15 cellular contexts compared by ENCODE assay signal in genomic region chr18:70158992-70159717, GRCh38. TPM values are rescaled to one million over a fixed set of nuclear protein-coding genes. Genes with fewer than 3 reads are reported as not detected.
DNase-seq lines count a peak whose midpoint lies in the region; ATAC-seq and TF ChIP-seq lines count a peak whose summit lies in the region.
"Had no signal": no experiment of that assay in that cellular context is flagged by ENCODE, and none has a peak within 500 bp of the region (broad histone marks: within the 10 kb centered on the region; RNA-seq: fewer than 3 reads in every experiment).

No MANE protein-coding gene starts in this region.

- H3K4me3 ChIP-seq in Karpas-422 (ENCODE audit: low read length) = no peak overlapping the region
- H3K4me3 ChIP-seq in naive thymus-derived CD4-positive, alpha-beta T cell (ENCODE audit: low read length) = no peak overlapping the region
- H3K4me3 ChIP-seq: colonic mucosa, PC-9 had no signal

- TF ChIP-seq CTCF in GM10248 (IDR thresholded peaks at IDR 0.05; ENCODE audit: control extremely low read depth, extremely low read depth, low read depth, missing control alignments) = no peak

- H3K27me3 ChIP-seq in Karpas-422 (ENCODE audit: low read length) = no peaks in the 10 kb centered on the region
- H3K27me3 ChIP-seq in naive thymus-derived CD4-positive, alpha-beta T cell (ENCODE audit: control insufficient read depth in 2 of 2, insufficient read depth in 2 of 2, low read length in 2 of 2) = no peaks in the 10 kb centered on the region
- H3K27me3 ChIP-seq: colonic mucosa had no signal

- H3K27ac Mint-ChIP-seq in naive thymus-derived CD4-positive, alpha-beta T cell = no peak overlapping the region
- H3K27ac Mint-ChIP-seq: activated CD8-positive, alpha-beta T cell treated with anti-CD3 and anti-CD28 coated beads for 36 hours; activated naive CD8-positive, alpha-beta T cell treated with anti-CD3 and anti-CD28 coated beads, Interleukin-2, amount 10 ng/mL, durations not matched to agents 7 days and 5 days; CD8-positive, alpha-beta memory T cell; T-helper 1 cell treated with Interleukin-12 subunit alpha and Interleukin-12 subunit beta and Interleukin-4 antibody, amounts not matched to agents 30 μg/mL and 1 μg/mL, for 36 hours had no signal

- no peak overlapping the region for H3K9ac ChIP-seq in Karpas-422 (ENCODE audit: low read length)

- peaks cover 8 to 29% (median 16%) of the 10 kb centered on the region in 7 donors for H3K4me1 Mint-ChIP-seq in naive thymus-derived CD4-positive, alpha-beta T cell

- peaks cover 15% of the 10 kb centered on the region for H3K4me1 ChIP-seq in Karpas-422 (ENCODE audit: low read length)
- no peaks in the 10 kb centered on the region for H3K4me1 ChIP-seq in naive thymus-derived CD4-positive, alpha-beta T cell (ENCODE audit: control insufficient read depth in 2 of 2, insufficient read depth in 2 of 2, low read length in 2 of 2)
- H3K4me1 ChIP-seq: colonic mucosa had no signal

- POLR2A ChIA-PET in GM10248 (lab: Yijun Ruan, JAX) = no interaction called here
- POLR2A ChIA-PET in naive thymus-derived CD4-positive, alpha-beta T cell (lab: Charles Lee) = no interaction called here

- peaks cover 0 to 10% (median 0%) of the 10 kb centered on the region in 11 donors for H3K9me3 Mint-ChIP-seq in naive thymus-derived CD4-positive, alpha-beta T cell
- H3K9me3 Mint-ChIP-seq: CD8-positive, alpha-beta memory T cell had no signal

- peaks cover 51% of the 10 kb centered on the region for H3K79me2 ChIP-seq in Karpas-422 (ENCODE audit: low read length)

- intact Hi-C loops in naive thymus-derived CD4-positive, alpha-beta T cell (cut with micrococcal nuclease) = no loop called here

- ATAC-seq in GM18909 (IDR thresholded peaks at IDR 0.05; ENCODE audit: poor library complexity, unreplicated experiment) (peak; percentile 95), GM21529 (IDR thresholded peaks at IDR 0.05; ENCODE audit: unreplicated experiment) (peak; percentile 94), HG03045 (IDR thresholded peaks at IDR 0.05; ENCODE audit: unreplicated experiment) (peak; percentile 90)
- ATAC-seq in naive thymus-derived CD4-positive, alpha-beta T cell = no peak
- ATAC-seq: activated CD8-positive, alpha-beta T cell treated with anti-CD3 and anti-CD28 coated beads for 36 hours had no signal

- H3K9me2 ChIP-seq in Karpas-422 (replicated peaks; ENCODE audit: insufficient read depth, low read length) = 0 out of 2 replicates have a peak, but pooled peaks cover 8% of the 10 kb centered on the region

- no peak for DNase-seq in Karpas-422
- no peak for DNase-seq in NCI-H2029 treated with DMSO at 0.1 percent for 48 hours (lab: John Stamatoyannopoulos, UW)
- DNase-seq in GM10248 (ENCODE audit: extremely low spot score) = no peak
- DNase-seq in NCI-H748 treated with DMSO at 0.1 percent for 48 hours (lab: John Stamatoyannopoulos, UW) = no peak
- DNase-seq in naive thymus-derived CD4-positive, alpha-beta T cell = no peak
- DNase-seq: activated CD8-positive, alpha-beta T cell treated with anti-CD3 and anti-CD28 coated beads for 36 hours; activated naive CD8-positive, alpha-beta T cell treated with anti-CD3 and anti-CD28 coated beads, Interleukin-2, amount 10 ng/mL, durations not matched to agents 7 days and 5 days; CD8-positive, alpha-beta memory T cell; colonic mucosa; NCI-H1417; PC-9 had no signal

- H3K4me2 ChIP-seq in Karpas-422 (ENCODE audit: low read depth, low read length, poor library complexity, severe bottlenecking) = no peak overlapping the region
- H3K4me2 ChIP-seq: PC-9 had no signal

- peaks cover 22% of the 10 kb centered on the region for H3K36me3 ChIP-seq in Karpas-422 (ENCODE audit: insufficient read depth, low read length)
- H3K36me3 ChIP-seq in naive thymus-derived CD4-positive, alpha-beta T cell (ENCODE audit: control insufficient read depth in 2 of 3, insufficient read depth in 3 of 3, low read length in 3 of 3) = peaks cover 0 to 13% (median 0%) of the 10 kb centered on the region in 3 experiments
- H3K36me3 ChIP-seq: colonic mucosa had no signal

- H3K9me3 ChIP-seq in Karpas-422 (ENCODE audit: low read length) = no peaks in the 10 kb centered on the region; the same call in 1 of the 2 replicates
- H3K9me3 ChIP-seq in naive thymus-derived CD4-positive, alpha-beta T cell (ENCODE audit: control insufficient read depth in 2 of 3, low read length in 3 of 3) = no peaks in the 10 kb centered on the region
- H3K9me3 ChIP-seq: colonic mucosa had no signal

- H3K36me3 Mint-ChIP-seq in naive thymus-derived CD4-positive, alpha-beta T cell = peaks cover 21 to 90% (median 77%) of the 10 kb centered on the region in 5 donors

- no peak overlapping the region for H2AFZ ChIP-seq in Karpas-422 (ENCODE audit: low read length)
- H2AFZ ChIP-seq: PC-9 had no signal

- H3K4me3 Mint-ChIP-seq in naive thymus-derived CD4-positive, alpha-beta T cell = no peak overlapping the region
- H3K4me3 Mint-ChIP-seq: activated CD8-positive, alpha-beta T cell treated with anti-CD3 and anti-CD28 coated beads for 36 hours; activated naive CD8-positive, alpha-beta T cell treated with anti-CD3 and anti-CD28 coated beads, Interleukin-2, amount 10 ng/mL, durations not matched to agents 7 days and 5 days; CD8-positive, alpha-beta memory T cell; T-helper 1 cell treated with Interleukin-12 subunit alpha and Interleukin-12 subunit beta and Interleukin-4 antibody, amounts not matched to agents 30 μg/mL and 1 μg/mL, for 36 hours had no signal

- no peaks in the 10 kb centered on the region for H4K20me1 ChIP-seq in Karpas-422 (ENCODE audit: insufficient read depth, low read depth, low read length)

- CTCF ChIA-PET in GM10248 (lab: Yijun Ruan, JAX) = interaction anchor here (1.9 to 2.3 kb wide), 3 partner anchors 9 to 275 kb away, joined by 5 to 8 read pairs (median 7); no protein-coding TSS in a partner anchor
- CTCF ChIA-PET in naive thymus-derived CD4-positive, alpha-beta T cell (lab: Charles Lee) = no interaction called here

- peak overlapping the region; percentile 3; the same call in 1 of the 2 replicates for H3K27ac ChIP-seq in Karpas-422 (ENCODE audit: low read length)
- H3K27ac ChIP-seq in naive thymus-derived CD4-positive, alpha-beta T cell (ENCODE audit: low read depth, low read length) = no peak overlapping the region
- H3K27ac ChIP-seq: colonic mucosa, PC-9 had no signal

- no peaks in the 10 kb centered on the region for H3K27me3 Mint-ChIP-seq in naive thymus-derived CD4-positive, alpha-beta T cell
- H3K27me3 Mint-ChIP-seq: activated CD8-positive, alpha-beta T cell treated with anti-CD3 and anti-CD28 coated beads for 36 hours; activated naive CD8-positive, alpha-beta T cell treated with anti-CD3 and anti-CD28 coated beads, Interleukin-2, amount 10 ng/mL, durations not matched to agents 7 days and 5 days; CD8-positive, alpha-beta memory T cell had no signal

RNA-seq across cellular contexts. Expression of gene RTTN, which starts 46.3 kb away (rescaled TPM):
- total RNA-seq in Karpas-422 (2014; rRNA removed; shearing (Covaris generic); ENCODE audit: low replicate concordance) = 36.4 and 57.4 TPM in 2 replicates
- total RNA-seq in naive thymus-derived CD4-positive, alpha-beta T cell = 10 to 100 TPM; 26.8 to 33.2 (median 28.2) TPM
- polyA plus RNA-seq in naive thymus-derived CD4-positive, alpha-beta T cell = 1 to 10 TPM; 2.8 to 8.3 TPM
